ENCODE assay signal across 1 cellular context in genomic region chr2:222307138-222307756, GRCh38.
TF ChIP-seq lines count a peak whose summit lies in the region.

No MANE protein-coding gene starts in this region.

TF ChIP-seq in WTC11, 78 proteins besides CTCF, POLR2A, EP300 and RAD21 (continued from another document):
- TF ChIP-seq IRF1 (CRISPR knock-in tag; IDR thresholded peaks at IDR 0.05) (no peak), GABPB1 (CRISPR knock-in tag; IDR thresholded peaks at IDR 0.05) (no peak), MAX (CRISPR knock-in tag; IDR thresholded peaks at IDR 0.05) (peak; percentile 41; the same call in 1 of the 2 replicates), KAT7 (CRISPR knock-in tag; IDR thresholded peaks at IDR 0.05; ENCODE audit: borderline replicate concordance) (0 out of 2 replicates have a peak, but pooled peaks have one; percentile 19)
